Comparison of ENCODE assay signal across 9 cellular contexts in genomic region chr19:40599331-40600085, GRCh38. TPM values are rescaled to one million over a fixed set of nuclear protein-coding genes. Genes with fewer than 3 reads are reported as not detected.
DNase-seq lines count a peak whose midpoint lies in the region; ATAC-seq and TF ChIP-seq lines count a peak whose summit lies in the region.
"Had no signal": no experiment of that assay in that cellular context is flagged by ENCODE, and none has a peak within 500 bp of the region (broad histone marks: within the 10 kb centered on the region; RNA-seq: fewer than 3 reads in every experiment).

No MANE protein-coding gene starts in this region.

- no peak for TF ChIP-seq CTCF in glutamatergic neuron (IDR thresholded peaks at IDR 0.05; ENCODE audit: partially characterized antibody, unreplicated experiment)

- H3K4me3 Mint-ChIP-seq in T-helper 1 cell treated with Interleukin-12 subunit alpha and Interleukin-12 subunit beta and Interleukin-4 antibody, amounts not matched to agents 30 μg/mL and 1 μg/mL, for 36 hours, result peak overlapping the region; percentile 56
- peak overlapping the region; percentile 90 for H3K4me3 Mint-ChIP-seq in T-helper 17 cell
- H3K4me3 Mint-ChIP-seq in glutamatergic neuron (ENCODE audit: unreplicated experiment), result peak overlapping the region; percentile 72
- peak overlapping the region; percentile 53 to 64 for H3K4me3 Mint-ChIP-seq in stimulated activated naive CD8-positive, alpha-beta T cell treated with anti-CD3 and anti-CD28 coated beads, Interleukin-15, amount 100 ng/mL, for 72 hours

- H3K9me3 ChIP-seq in T-helper 17 cell (ENCODE audit: control insufficient read depth, low read length, poor library complexity, severe bottlenecking), result no peaks in the 10 kb centered on the region
- H3K9me3 ChIP-seq: BE2C had no signal

- no peak overlapping the region for H3K27ac Mint-ChIP-seq in T-helper 1 cell treated with Interleukin-12 subunit alpha and Interleukin-12 subunit beta and Interleukin-4 antibody, amounts not matched to agents 30 μg/mL and 1 μg/mL, for 36 hours
- H3K27ac Mint-ChIP-seq in T-helper 17 cell (peak overlapping the region; percentile 47), glutamatergic neuron (ENCODE audit: unreplicated experiment) (no peak overlapping the region)
- H3K27ac Mint-ChIP-seq in stimulated activated naive CD8-positive, alpha-beta T cell treated with anti-CD3 and anti-CD28 coated beads, Interleukin-15, amount 100 ng/mL, for 72 hours, result no peak overlapping the region

- DNase-seq in T-helper 1 cell, result no peak
- DNase-seq in T-helper 17 cell, result peak in 1 of 3 donors; percentile 29
- DNase-seq in glutamatergic neuron, result no peak
- no peak for DNase-seq in stimulated activated naive CD8-positive, alpha-beta T cell treated with anti-CD3 and anti-CD28 coated beads, Interleukin-15, amount 100 ng/mL, for 72 hours
- no peak for DNase-seq in GF-D8 (lab: John Stamatoyannopoulos, UW)
- DNase-seq in NCI-H1436 (lab: John Stamatoyannopoulos, UW), result no peak

- H3K9me3 Mint-ChIP-seq in T-helper 1 cell treated with Interleukin-12 subunit alpha and Interleukin-12 subunit beta and Interleukin-4 antibody, amounts not matched to agents 30 μg/mL and 1 μg/mL, for 36 hours, result no peaks in the 10 kb centered on the region
- no peaks in the 10 kb centered on the region for H3K9me3 Mint-ChIP-seq in glutamatergic neuron (ENCODE audit: unreplicated experiment)
- no peaks in the 10 kb centered on the region for H3K9me3 Mint-ChIP-seq in stimulated activated naive CD8-positive, alpha-beta T cell treated with anti-CD3 and anti-CD28 coated beads, Interleukin-15, amount 100 ng/mL, for 72 hours

- ATAC-seq in T-helper 17 cell, result no peak
- ATAC-seq in stimulated activated naive CD8-positive, alpha-beta T cell treated with anti-CD3 and anti-CD28 coated beads, Interleukin-15, amount 100 ng/mL, for 72 hours, result no peak
- no peak for ATAC-seq in activated CD4-positive, CD25-positive, alpha-beta regulatory T cell treated with anti-CD3 and anti-CD28 coated beads, Interleukin-2, amount 50 U/mL, for 24 hours

- H3K36me3 Mint-ChIP-seq in T-helper 1 cell treated with Interleukin-12 subunit alpha and Interleukin-12 subunit beta and Interleukin-4 antibody, amounts not matched to agents 30 μg/mL and 1 μg/mL, for 36 hours (ENCODE audit: low read depth), result peaks cover 2% of the 10 kb centered on the region
- peaks cover 8% of the 10 kb centered on the region for H3K36me3 Mint-ChIP-seq in T-helper 17 cell (ENCODE audit: low read depth)
- H3K36me3 Mint-ChIP-seq in glutamatergic neuron (ENCODE audit: unreplicated experiment), result no peaks in the 10 kb centered on the region

- H3K4me1 Mint-ChIP-seq in T-helper 1 cell treated with Interleukin-12 subunit alpha and Interleukin-12 subunit beta and Interleukin-4 antibody, amounts not matched to agents 30 μg/mL and 1 μg/mL, for 36 hours (ENCODE audit: low read depth), result peaks cover 46% of the 10 kb centered on the region
- H3K4me1 Mint-ChIP-seq in T-helper 17 cell (peaks cover 45% of the 10 kb centered on the region), glutamatergic neuron (ENCODE audit: low read depth, unreplicated experiment) (peaks cover 20% of the 10 kb centered on the region)
- H3K4me1 Mint-ChIP-seq in stimulated activated naive CD8-positive, alpha-beta T cell treated with anti-CD3 and anti-CD28 coated beads, Interleukin-15, amount 100 ng/mL, for 72 hours, result peaks cover 81% of the 10 kb centered on the region

- H3K27me3 Mint-ChIP-seq in T-helper 1 cell treated with Interleukin-12 subunit alpha and Interleukin-12 subunit beta and Interleukin-4 antibody, amounts not matched to agents 30 μg/mL and 1 μg/mL, for 36 hours (ENCODE audit: low read depth), result peaks cover 70% of the 10 kb centered on the region
- H3K27me3 Mint-ChIP-seq in T-helper 17 cell (peaks cover 29% of the 10 kb centered on the region), glutamatergic neuron (ENCODE audit: unreplicated experiment) (peaks cover 19% of the 10 kb centered on the region)
- H3K27me3 Mint-ChIP-seq in stimulated activated naive CD8-positive, alpha-beta T cell treated with anti-CD3 and anti-CD28 coated beads, Interleukin-15, amount 100 ng/mL, for 72 hours, result peaks cover 86% of the 10 kb centered on the region

RNA-seq across cellular contexts. Expression of gene LTBP4, which starts 1.7 kb away (rescaled TPM):
- total RNA-seq in T-helper 17 cell, result 100 to 1,000 TPM; 198 to 230 TPM
- total RNA-seq in glutamatergic neuron (ENCODE audit: unreplicated experiment), result 169 TPM

RNA-seq across cellular contexts. Expression of gene SHKBP1, which starts 22.8 kb away (rescaled TPM):
- 100 to 1,000 TPM; 124 to 141 TPM for total RNA-seq in T-helper 17 cell
- total RNA-seq in glutamatergic neuron (ENCODE audit: unreplicated experiment), result 170 TPM
